In the genomic region with DNA sequence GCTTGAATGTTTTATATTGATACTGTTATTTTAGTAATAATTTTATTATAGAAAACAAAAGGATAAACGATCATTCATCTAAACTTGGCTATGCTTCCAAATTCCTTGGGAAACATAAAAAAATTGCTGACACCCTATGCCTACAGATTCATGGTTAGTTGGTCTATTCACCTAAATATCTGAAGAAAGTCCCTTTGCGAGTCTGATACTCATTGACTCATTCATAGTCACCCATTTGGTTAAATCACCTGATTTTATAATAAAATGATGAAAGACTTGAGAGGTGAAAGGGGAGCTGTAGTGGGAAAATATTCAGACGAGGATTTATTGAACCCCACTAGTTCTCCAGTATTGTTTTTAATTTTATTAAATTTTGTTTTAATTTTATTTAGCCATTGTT, we compare ENCODE assay signal across 29 cellular contexts.
"Had no signal": no experiment of that assay in that cellular context is flagged by ENCODE, and none has a peak within 500 bp of the region (broad histone marks: within the 10 kb centered on the region; RNA-seq: fewer than 3 reads in every experiment).

No MANE protein-coding gene starts in this region.

- FAIRE-seq: kidney had no signal

- H3K36me3 ChIP-seq: left lung, lower lobe of right lung, ovary, prostate gland, stomach, thyroid gland, transverse colon, upper lobe of left lung, vagina had no signal

- H3K27me3 ChIP-seq: left lung, ovary, stomach, testis, thyroid gland, transverse colon, upper lobe of left lung, vagina had no signal

- H3K9me3 ChIP-seq: left lung, lower lobe of right lung, ovary, prostate gland, stomach, testis, thyroid gland, transverse colon, upper lobe of left lung, vagina had no signal

- H3K27ac ChIP-seq: left lung, lower lobe of right lung, ovary, prostate gland, skin epidermis, stomach, testis, thyroid gland, transverse colon, upper lobe of left lung, vagina had no signal

- H3K4me3 ChIP-seq: left lung, lower lobe of right lung, ovary, prostate gland, skin epidermis, stomach, testis, thyroid gland, transverse colon, upper lobe of left lung, vagina had no signal

- DNase-seq: hypothalamus; immature natural killer cell; kidney; left colon; left lung; lower lobe of right lung; mesendoderm; naive B cell; natural killer cell; nephron progenitor cell; ovary; posterior cingulate gyrus; retina; right cardiac atrium; stimulated activated CD4-positive, alpha-beta T cell treated with anti-CD3 and anti-CD28 coated beads, Interleukin-12 subunit alpha, Interleukin-12 subunit beta, amount 100 ng/mL, for 4 hours; stimulated activated CD4-positive, alpha-beta T cell treated with anti-CD3 and anti-CD28 coated beads, Interleukin-15, amount 100 ng/mL, for 24 hours; stimulated activated CD4-positive, alpha-beta T cell treated with anti-CD3 and anti-CD28 coated beads, Interleukin-2, amount 100 ng/mL, for 24 hours; stimulated activated CD4-positive, alpha-beta T cell treated with anti-CD3 and anti-CD28 coated beads, Interleukin-4, amount 100 ng/mL, for 1 hour; stimulated activated naive B cell treated with anti-CD40 and anti-IgM and Interleukin-4, amounts not matched to agents 10 μg/mL and 1 μg/mL and 100 μg/mL, for 72 hours; stimulated activated naive CD8-positive, alpha-beta T cell treated with anti-CD3 and anti-CD28 coated beads, Interleukin-15, Interleukin-2, amounts not matched to agents 100 U/mL and 50 U/mL, for 24 hours; stomach; testis; thyroid gland; transverse colon; upper lobe of left lung had no signal

- H3K4me1 ChIP-seq: left lung, lower lobe of right lung, prostate gland, testis, transverse colon, upper lobe of left lung, vagina had no signal

- ATAC-seq: left colon; left lung; lower lobe of right lung; natural killer cell; right cardiac atrium; sciatic nerve; stimulated activated naive B cell treated with anti-CD40 and anti-IgM and Interleukin-4, amounts not matched to agents 10 μg/mL and 1 μg/mL and 100 μg/mL, for 72 hours; stimulated activated naive CD8-positive, alpha-beta T cell treated with anti-CD3 and anti-CD28 coated beads, Interleukin-15, Interleukin-2, amounts not matched to agents 100 U/mL and 50 U/mL, for 24 hours had no signal
